18 cellular contexts compared by ENCODE assay signal in genomic region chr11:102384419-102385052, GRCh38. TPM values are rescaled to one million over a fixed set of nuclear protein-coding genes. Genes with fewer than 3 reads are reported as not detected.
DNase-seq lines count a peak whose midpoint lies in the region; ATAC-seq and TF ChIP-seq lines count a peak whose summit lies in the region.
"Had no signal": no experiment of that assay in that cellular context is flagged by ENCODE, and none has a peak within 500 bp of the region (broad histone marks: within the 10 kb centered on the region; RNA-seq: fewer than 3 reads in every experiment).

No MANE protein-coding gene starts in this region.

- H3K9me3 Mint-ChIP-seq in H9 (no peaks in the 10 kb centered on the region), WTC11 (no peaks in the 10 kb centered on the region)
- H3K9me3 Mint-ChIP-seq: central memory CD8-positive, alpha-beta T cell had no signal

- no peak overlapping the region for H3K9ac ChIP-seq in H9 (ENCODE audit: extremely low read depth, insufficient read length, low read length)

- no peak overlapping the region for H2AK5ac ChIP-seq in H9 (ENCODE audit: insufficient read length, low read length)

- H3K36me3 ChIP-seq in hepatocyte (replicated peaks; ENCODE audit: insufficient read depth, low read depth) (no peaks in the 10 kb centered on the region), spleen (peaks cover 0 to 100% (median 43%) of the 10 kb centered on the region in 6 donors)
- H3K36me3 ChIP-seq: HAP-1 had no signal

- H3K27ac ChIP-seq in H9 (ENCODE audit: insufficient read length, low read depth, low read length), result no peak overlapping the region
- H3K27ac ChIP-seq in hepatocyte, result peak overlapping the region; percentile 89
- peak overlapping the region in 5 of 8 donors; percentile 18 to 67 (median 57) for H3K27ac ChIP-seq in spleen
- H3K27ac ChIP-seq: SJSA1 had no signal

- no peak overlapping the region for H3K14ac ChIP-seq in H9 (ENCODE audit: insufficient read depth, low read length)

- H3K4me2 ChIP-seq in H9 (ENCODE audit: insufficient read depth, insufficient read length, low read length), result no peak overlapping the region
- peak overlapping the region; percentile 65 for H3K4me2 ChIP-seq in hepatocyte

- POLR2A ChIA-PET in WTC11 (lab: Charles Lee), result no interaction called here

- H3K27ac Mint-ChIP-seq in H9 (peak overlapping the region in 2 of 3 experiments; percentile 5 to 30; a peak in 3 of 7 replicates), WTC11 (no peak overlapping the region)
- H3K27ac Mint-ChIP-seq: activated T-cell treated with anti-CD3 and anti-CD28 coated beads, Interleukin-2, amount 50 U/mL, for 72 hours; B cell had no signal

- H3K4me1 Mint-ChIP-seq in H9 (peaks cover 16 to 18% of the 10 kb centered on the region in 2 experiments), WTC11 (peaks cover 14% of the 10 kb centered on the region)
- H3K4me1 Mint-ChIP-seq: central memory CD8-positive, alpha-beta T cell had no signal

- H3K9me2 ChIP-seq in hepatocyte (replicated peaks; ENCODE audit: insufficient read depth), result no peaks in the 10 kb centered on the region

- H3K18ac ChIP-seq in H9 (ENCODE audit: insufficient read length, low read depth, low read length), result no peak overlapping the region

- peak; percentile 30; the same call in 1 of the 2 replicates for ATAC-seq in WTC11
- ATAC-seq in HG02763 (IDR thresholded peaks at IDR 0.05; ENCODE audit: unreplicated experiment), result no peak
- ATAC-seq: naive thymus-derived CD4-positive, alpha-beta T cell had no signal

- no peak overlapping the region for H3K56ac ChIP-seq in H9 (ENCODE audit: insufficient read length, low read depth, low read length)

- no peak for TF ChIP-seq CTCF in H9 (conservative IDR thresholded peaks at IDR 0.05)
- TF ChIP-seq CTCF in WTC11 (IDR thresholded peaks at IDR 0.05), result no peak
- TF ChIP-seq CTCF in hepatocyte (IDR thresholded peaks at IDR 0.05; ENCODE audit: poor library complexity), result no peak
- TF ChIP-seq CTCF in spleen (IDR thresholded peaks at IDR 0.05 in 8 of 11, conservative IDR thresholded peaks at IDR 0.05 in 3 of 11), result no peak

- H2AFZ ChIP-seq in H9 (ENCODE audit: low read length) (no peak overlapping the region), hepatocyte (no peak overlapping the region)

- H3K4me3 ChIP-seq in hepatocyte (no peak overlapping the region), spleen (no peak overlapping the region)
- H3K4me3 ChIP-seq: HAP-1, SJSA1 had no signal

- no peak overlapping the region for H2BK5ac ChIP-seq in H9 (ENCODE audit: insufficient read length, low read length)

- no peaks in the 10 kb centered on the region for H3K79me1 ChIP-seq in H9 (ENCODE audit: insufficient read depth, low read depth, low read length, poor library complexity, severe bottlenecking)

- H3K27me3 ChIP-seq in H9 (ENCODE audit: insufficient read depth, low read length) (no peaks in the 10 kb centered on the region), hepatocyte (no peaks in the 10 kb centered on the region), spleen (replicated peaks in 1 of 7) (no peaks in the 10 kb centered on the region)
- H3K27me3 ChIP-seq: SJSA1 had no signal

- H3K4me3 Mint-ChIP-seq in H9 (no peak overlapping the region), WTC11 (no peak overlapping the region)
- H3K4me3 Mint-ChIP-seq: activated T-cell treated with anti-CD3 and anti-CD28 coated beads, Interleukin-2, amount 50 U/mL, for 72 hours; B cell; central memory CD8-positive, alpha-beta T cell; naive thymus-derived CD4-positive, alpha-beta T cell had no signal

- H2BK15ac ChIP-seq in H9 (ENCODE audit: low read depth, low read length), result no peak overlapping the region

- H3K4me1 ChIP-seq in H9 (ENCODE audit: insufficient read depth, low read length) (no peaks in the 10 kb centered on the region), hepatocyte (ENCODE audit: insufficient read depth) (peaks cover 27% of the 10 kb centered on the region), spleen (peaks cover 0 to 29% (median 3%) of the 10 kb centered on the region in 6 donors)
- H3K4me1 ChIP-seq: SJSA1 had no signal

- intact Hi-C loops in spleen (cut with DNase I; ENCODE audit: low total_unique reads), result no loop called here

- H3K79me2 ChIP-seq in H9 (ENCODE audit: insufficient read depth, low read length), result no peaks in the 10 kb centered on the region
- peaks cover 4% of the 10 kb centered on the region for H3K79me2 ChIP-seq in hepatocyte

- H2BK20ac ChIP-seq in H9 (ENCODE audit: low read depth, low read length, poor library complexity, severe bottlenecking), result no peak overlapping the region

- H4K20me1 ChIP-seq in H9 (ENCODE audit: control insufficient read depth, insufficient read depth, insufficient read length) (no peaks in the 10 kb centered on the region), hepatocyte (ENCODE audit: insufficient read depth, poor library complexity, severe bottlenecking) (no peaks in the 10 kb centered on the region)

- H3K23me2 ChIP-seq in H9 (ENCODE audit: insufficient read length, low read depth, low read length, poor library complexity, severe bottlenecking), result no peaks in the 10 kb centered on the region

- WGBS in H9 (ENCODE audit: extremely low coverage, insufficient read length, low lambda C conversion rate), result no CpG with 5 or more reads among the region's 15 CpGs
- 58% methylated on average over 15 of the region's 15 CpGs for WGBS in hepatocyte (ENCODE audit: low lambda C conversion rate, missing lambda C conversion rate)
- WGBS in spleen, 5 donors, result 77 to 85% (median 79%) methylated on average over 15 of the region's 15 CpGs

- CTCF ChIA-PET in WTC11 (lab: Charles Lee), result no interaction called here

- H2BK12ac ChIP-seq in H9 (ENCODE audit: insufficient read length, low read depth, low read length), result no peak overlapping the region

- H3K36me3 Mint-ChIP-seq in H9 (ENCODE audit: insufficient read depth in 1 of 3, low read depth in 3 of 3) (peaks cover 2 to 36% (median 24%) of the 10 kb centered on the region in 3 experiments; a peak in 5 of 7 replicates), WTC11 (peaks cover 15% of the 10 kb centered on the region)

- H4K5ac ChIP-seq in H9 (ENCODE audit: insufficient read length, low read depth, low read length), result no peak overlapping the region

- H2BK120ac ChIP-seq in H9 (ENCODE audit: low read depth, low read length, poor library complexity, severe bottlenecking), result no peak overlapping the region

- TF ChIP-seq POLR2A in spleen (IDR thresholded peaks at IDR 0.05), result no peak

- peak overlapping the region; percentile 69 for H3K23ac ChIP-seq in H9 (ENCODE audit: insufficient read length, low read depth, low read length)

- H4K91ac ChIP-seq in H9 (ENCODE audit: insufficient read length, low read depth, low read length), result no peak overlapping the region

- no peak overlapping the region for H3K4ac ChIP-seq in H9 (ENCODE audit: low read depth, low read length)

- DNase-seq in H9, result no peak
- DNase-seq in WTC11 (ENCODE audit: low spot score), result no peak
- no peak for DNase-seq in hepatocyte (ENCODE audit: low spot score)
- DNase-seq in spleen, result no peak
- no peak for DNase-seq in NOMO-1 treated with dmso at 0.1 percent for 144 hours (lab: John Stamatoyannopoulos, UW; ENCODE audit: unreplicated experiment)
- no peak for DNase-seq in globus pallidus (ENCODE audit: low spot score)
- DNase-seq: activated CD4-positive, alpha-beta T cell treated with anti-CD3 and anti-CD28 coated beads, Interleukin-2, amount 50 U/mL, for 48 hours; activated T-cell treated with anti-CD3 and anti-CD28 coated beads, Interleukin-2, amount 50 U/mL, for 72 hours; DMS153; effector memory CD4-positive, alpha-beta T cell; naive thymus-derived CD4-positive, alpha-beta T cell; NCI-H187; NCI-H510A had no signal

- H3K27me3 Mint-ChIP-seq in H9 (ENCODE audit: low read depth) (no peaks in the 10 kb centered on the region), WTC11 (ENCODE audit: low read depth) (no peaks in the 10 kb centered on the region)
- H3K27me3 Mint-ChIP-seq: B cell; central memory CD8-positive, alpha-beta T cell; naive thymus-derived CD4-positive, alpha-beta T cell had no signal

- no peak overlapping the region for H3T11ph ChIP-seq in H9 (ENCODE audit: low read length)

- no peak overlapping the region for H4K8ac ChIP-seq in H9 (replicated peaks; ENCODE audit: insufficient read length, low read depth, low read length)

- H3K9me3 ChIP-seq in H9 (ENCODE audit: control insufficient read depth, low read depth, low read length), result no peaks in the 10 kb centered on the region
- H3K9me3 ChIP-seq in hepatocyte (ENCODE audit: low read depth), result no peaks in the 10 kb centered on the region
- no peaks in the 10 kb centered on the region for H3K9me3 ChIP-seq in spleen
- H3K9me3 ChIP-seq: HAP-1, SJSA1 had no signal

TF ChIP-seq in WTC11, 78 proteins besides CTCF, POLR2A, EP300 and RAD21 (continues in another document):
- TF ChIP-seq ERG (CRISPR knock-in tag; IDR thresholded peaks at IDR 0.05), result no peak
- no peak for TF ChIP-seq MAX (CRISPR knock-in tag; IDR thresholded peaks at IDR 0.05)
- no peak for TF ChIP-seq ZNF671 (CRISPR knock-in tag; IDR thresholded peaks at IDR 0.05)
- TF ChIP-seq PREB (CRISPR knock-in tag; IDR thresholded peaks at IDR 0.05; ENCODE audit: borderline replicate concordance), result no peak
- no peak for TF ChIP-seq NFYB (CRISPR knock-in tag; conservative IDR thresholded peaks at IDR 0.05; ENCODE audit: low read depth)

RNA-seq across cellular contexts. Expression of gene BIRC2, which starts 37.5 kb away (rescaled TPM):
- total RNA-seq in H9 (2021) (28.2 and 29.1 TPM in 2 replicates), WTC11 (2021) (22.3 to 24.3 TPM (median 23.3 TPM) in 3 replicates), hepatocyte (85.7 and 96.8 TPM in 2 replicates), spleen (100 to 1,000 TPM in 1 of 7 donors, 10 to 100 TPM in 6; 43.8 to 101 (median 49.8) TPM)
- polyA plus RNA-seq in hepatocyte (37.7 and 42.1 TPM in 2 replicates), spleen (10 to 100 TPM; 24.0 to 32.0 (median 27.7) TPM)
